Comparison of ENCODE assay signal across 1 cellular context in the genomic region with DNA sequence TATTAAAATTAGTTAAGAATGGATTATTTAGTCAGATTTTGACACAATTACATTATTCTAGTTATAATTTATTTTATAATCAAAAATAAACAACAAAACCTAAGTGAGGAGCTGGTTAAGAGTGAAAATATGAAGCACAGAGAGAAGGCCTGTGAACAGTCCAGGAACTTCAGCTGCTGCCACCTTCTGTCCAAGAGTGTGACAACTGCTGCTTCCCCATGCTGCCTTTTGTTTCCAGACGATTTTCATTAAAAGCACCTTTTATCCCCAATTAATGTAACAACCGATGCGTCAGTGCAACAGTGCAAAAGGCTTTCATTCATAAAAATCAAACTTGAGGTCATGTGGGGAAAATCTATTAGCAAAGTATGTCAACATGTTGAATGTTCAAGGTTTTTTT.
TF ChIP-seq lines count a peak whose summit lies in the region.

No MANE protein-coding gene starts in this region.

TF ChIP-seq in K562, 482 proteins besides CTCF, POLR2A, EP300 and RAD21:
- TF ChIP-seq, protein P1, sequence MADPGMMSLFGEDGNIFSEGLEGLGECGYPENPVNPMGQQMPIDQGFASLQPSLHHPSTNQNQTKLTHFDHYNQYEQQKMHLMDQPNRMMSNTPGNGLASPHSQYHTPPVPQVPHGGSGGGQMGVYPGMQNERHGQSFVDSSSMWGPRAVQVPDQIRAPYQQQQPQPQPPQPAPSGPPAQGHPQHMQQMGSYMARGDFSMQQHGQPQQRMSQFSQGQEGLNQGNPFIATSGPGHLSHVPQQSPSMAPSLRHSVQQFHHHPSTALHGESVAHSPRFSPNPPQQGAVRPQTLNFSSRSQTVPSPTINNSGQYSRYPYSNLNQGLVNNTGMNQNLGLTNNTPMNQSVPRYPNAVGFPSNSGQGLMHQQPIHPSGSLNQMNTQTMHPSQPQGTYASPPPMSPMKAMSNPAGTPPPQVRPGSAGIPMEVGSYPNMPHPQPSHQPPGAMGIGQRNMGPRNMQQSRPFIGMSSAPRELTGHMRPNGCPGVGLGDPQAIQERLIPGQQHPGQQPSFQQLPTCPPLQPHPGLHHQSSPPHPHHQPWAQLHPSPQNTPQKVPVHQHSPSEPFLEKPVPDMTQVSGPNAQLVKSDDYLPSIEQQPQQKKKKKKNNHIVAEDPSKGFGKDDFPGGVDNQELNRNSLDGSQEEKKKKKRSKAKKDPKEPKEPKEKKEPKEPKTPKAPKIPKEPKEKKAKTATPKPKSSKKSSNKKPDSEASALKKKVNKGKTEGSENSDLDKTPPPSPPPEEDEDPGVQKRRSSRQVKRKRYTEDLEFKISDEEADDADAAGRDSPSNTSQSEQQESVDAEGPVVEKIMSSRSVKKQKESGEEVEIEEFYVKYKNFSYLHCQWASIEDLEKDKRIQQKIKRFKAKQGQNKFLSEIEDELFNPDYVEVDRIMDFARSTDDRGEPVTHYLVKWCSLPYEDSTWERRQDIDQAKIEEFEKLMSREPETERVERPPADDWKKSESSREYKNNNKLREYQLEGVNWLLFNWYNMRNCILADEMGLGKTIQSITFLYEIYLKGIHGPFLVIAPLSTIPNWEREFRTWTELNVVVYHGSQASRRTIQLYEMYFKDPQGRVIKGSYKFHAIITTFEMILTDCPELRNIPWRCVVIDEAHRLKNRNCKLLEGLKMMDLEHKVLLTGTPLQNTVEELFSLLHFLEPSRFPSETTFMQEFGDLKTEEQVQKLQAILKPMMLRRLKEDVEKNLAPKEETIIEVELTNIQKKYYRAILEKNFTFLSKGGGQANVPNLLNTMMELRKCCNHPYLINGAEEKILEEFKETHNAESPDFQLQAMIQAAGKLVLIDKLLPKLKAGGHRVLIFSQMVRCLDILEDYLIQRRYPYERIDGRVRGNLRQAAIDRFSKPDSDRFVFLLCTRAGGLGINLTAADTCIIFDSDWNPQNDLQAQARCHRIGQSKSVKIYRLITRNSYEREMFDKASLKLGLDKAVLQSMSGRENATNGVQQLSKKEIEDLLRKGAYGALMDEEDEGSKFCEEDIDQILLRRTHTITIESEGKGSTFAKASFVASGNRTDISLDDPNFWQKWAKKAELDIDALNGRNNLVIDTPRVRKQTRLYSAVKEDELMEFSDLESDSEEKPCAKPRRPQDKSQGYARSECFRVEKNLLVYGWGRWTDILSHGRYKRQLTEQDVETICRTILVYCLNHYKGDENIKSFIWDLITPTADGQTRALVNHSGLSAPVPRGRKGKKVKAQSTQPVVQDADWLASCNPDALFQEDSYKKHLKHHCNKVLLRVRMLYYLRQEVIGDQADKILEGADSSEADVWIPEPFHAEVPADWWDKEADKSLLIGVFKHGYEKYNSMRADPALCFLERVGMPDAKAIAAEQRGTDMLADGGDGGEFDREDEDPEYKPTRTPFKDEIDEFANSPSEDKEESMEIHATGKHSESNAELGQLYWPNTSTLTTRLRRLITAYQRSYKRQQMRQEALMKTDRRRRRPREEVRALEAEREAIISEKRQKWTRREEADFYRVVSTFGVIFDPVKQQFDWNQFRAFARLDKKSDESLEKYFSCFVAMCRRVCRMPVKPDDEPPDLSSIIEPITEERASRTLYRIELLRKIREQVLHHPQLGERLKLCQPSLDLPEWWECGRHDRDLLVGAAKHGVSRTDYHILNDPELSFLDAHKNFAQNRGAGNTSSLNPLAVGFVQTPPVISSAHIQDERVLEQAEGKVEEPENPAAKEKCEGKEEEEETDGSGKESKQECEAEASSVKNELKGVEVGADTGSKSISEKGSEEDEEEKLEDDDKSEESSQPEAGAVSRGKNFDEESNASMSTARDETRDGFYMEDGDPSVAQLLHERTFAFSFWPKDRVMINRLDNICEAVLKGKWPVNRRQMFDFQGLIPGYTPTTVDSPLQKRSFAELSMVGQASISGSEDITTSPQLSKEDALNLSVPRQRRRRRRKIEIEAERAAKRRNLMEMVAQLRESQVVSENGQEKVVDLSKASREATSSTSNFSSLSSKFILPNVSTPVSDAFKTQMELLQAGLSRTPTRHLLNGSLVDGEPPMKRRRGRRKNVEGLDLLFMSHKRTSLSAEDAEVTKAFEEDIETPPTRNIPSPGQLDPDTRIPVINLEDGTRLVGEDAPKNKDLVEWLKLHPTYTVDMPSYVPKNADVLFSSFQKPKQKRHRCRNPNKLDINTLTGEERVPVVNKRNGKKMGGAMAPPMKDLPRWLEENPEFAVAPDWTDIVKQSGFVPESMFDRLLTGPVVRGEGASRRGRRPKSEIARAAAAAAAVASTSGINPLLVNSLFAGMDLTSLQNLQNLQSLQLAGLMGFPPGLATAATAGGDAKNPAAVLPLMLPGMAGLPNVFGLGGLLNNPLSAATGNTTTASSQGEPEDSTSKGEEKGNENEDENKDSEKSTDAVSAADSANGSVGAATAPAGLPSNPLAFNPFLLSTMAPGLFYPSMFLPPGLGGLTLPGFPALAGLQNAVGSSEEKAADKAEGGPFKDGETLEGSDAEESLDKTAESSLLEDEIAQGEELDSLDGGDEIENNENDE (IDR thresholded peaks at IDR 0.05; ENCODE audit: low read depth, low read length), result no peak
- TF ChIP-seq PHB2 (IDR thresholded peaks at IDR 0.05; ENCODE audit: low read depth) (no peak), BCL6 (CRISPR knock-in tag; IDR thresholded peaks at IDR 0.05) (no peak), ZNF41 (CRISPR knock-in tag; conservative IDR thresholded peaks at IDR 0.05) (no peak), NR4A1 (CRISPR knock-in tag; IDR thresholded peaks at IDR 0.05) (no peak), NR4A1 (tag; IDR thresholded peaks at IDR 0.05) (no peak), SNIP1 (IDR thresholded peaks at IDR 0.05; ENCODE audit: low read depth) (no peak), ID3 (CRISPR knock-in tag; IDR thresholded peaks at IDR 0.05) (no peak), ID3 (tag; IDR thresholded peaks at IDR 0.05) (no peak), ZNF212 (CRISPR knock-in tag; IDR thresholded peaks at IDR 0.05) (no peak), RREB1 (CRISPR knock-in tag; IDR thresholded peaks at IDR 0.05) (no peak), NCOR1 (IDR thresholded peaks at IDR 0.05) (no peak), CBX1 (IDR thresholded peaks at IDR 0.05; ENCODE audit: low read depth) (no peak), ZNF695 (CRISPR knock-in tag; IDR thresholded peaks at IDR 0.05) (no peak), HMGN3 (IDR thresholded peaks at IDR 0.05; ENCODE audit: borderline replicate concordance, extremely low read depth, insufficient read length, low read depth, low read length) (no peak), FOS (IDR thresholded peaks at IDR 0.05; ENCODE audit: extremely low read depth, insufficient read length) (no peak), E2F5 (CRISPR knock-in tag; IDR thresholded peaks at IDR 0.05) (no peak), NUFIP1 (IDR thresholded peaks at IDR 0.05; ENCODE audit: partially characterized antibody) (no peak), POLR2H (tag; IDR thresholded peaks at IDR 0.05; ENCODE audit: low read depth) (no peak), IFI16 (CRISPR knock-in tag; IDR thresholded peaks at IDR 0.05) (no peak)
